8 cellular contexts compared by ENCODE assay signal in genomic region chr12:56220611-56221232, GRCh38. TPM values are rescaled to one million over a fixed set of nuclear protein-coding genes. Genes with fewer than 3 reads are reported as not detected.
DNase-seq lines count a peak whose midpoint lies in the region; ATAC-seq, FAIRE-seq and TF ChIP-seq lines count a peak whose summit lies in the region.

No MANE protein-coding gene starts in this region.

- H3K4me3 ChIP-seq in mammary epithelial cell (replicated peaks in 1 of 3; ENCODE audit: insufficient read depth in 1 of 3, low read depth in 2 of 3, low read length in 3 of 3): peak overlapping the region; percentile 71 to 97 (median 79)
- peak overlapping the region; percentile 80 for H3K4me3 ChIP-seq in lower lobe of right lung
- H3K4me3 ChIP-seq in upper lobe of left lung: peak overlapping the region; percentile 79 to 96 (median 84)

- CTCF ChIA-PET in mammary epithelial cell (lab: Charles Lee; ENCODE audit: low non-redundant PET): interaction anchor here (0.6 to 2.0 kb wide), 2 partner anchors 14 to 140 kb away, joined by 5 to 16 read pairs; no protein-coding TSS in a partner anchor

- peak overlapping the region; percentile 72 for H3K9ac ChIP-seq in mammary epithelial cell (ENCODE audit: insufficient read depth, low read length)

- H3K9me3 ChIP-seq in mammary epithelial cell (replicated peaks; ENCODE audit: insufficient read depth, low read length): no peaks in the 10 kb centered on the region
- no peaks in the 10 kb centered on the region for H3K9me3 ChIP-seq in lower lobe of right lung
- no peaks in the 10 kb centered on the region for H3K9me3 ChIP-seq in upper lobe of left lung

- TF ChIP-seq CTCF in mammary epithelial cell (conservative IDR thresholded peaks at IDR 0.05 in 1 of 2, IDR thresholded peaks at IDR 0.05 in 1 of 2; ENCODE audit: extremely low read depth in 1 of 2, insufficient read depth in 1 of 2, low read depth in 1 of 2, low read length in 2 of 2): no peak
- no peak for TF ChIP-seq CTCF in lower lobe of right lung (IDR thresholded peaks at IDR 0.05)
- TF ChIP-seq CTCF in upper lobe of left lung (IDR thresholded peaks at IDR 0.05): no peak

- peak overlapping the region; percentile 88 for H2AFZ ChIP-seq in mammary epithelial cell (ENCODE audit: low read depth, low read length)

- dilution Hi-C loops in mammary epithelial cell (cut with HindIII; ENCODE audit: low sequenced_read_pairs): loop anchor here (5.0 kb wide), 1 partner anchor 103 kb away; the partner anchor contains the start of genes RPL41 and ZC3H10

- TF ChIP-seq EP300 in upper lobe of left lung (IDR thresholded peaks at IDR 0.05): no peak

- TSS peak; percentile 51 for BruUV-seq in mammary epithelial cell (replicated peaks; lab: Mats Ljungman, UMichigan)

- 4% methylated on average over 10 of the region's 10 CpGs for WGBS in mammary epithelial cell (ENCODE audit: low coverage, missing lambda C conversion rate)
- 1 to 4% methylated on average over 10 of the region's 10 CpGs for WGBS in upper lobe of left lung, 2 donors

- H3K27ac ChIP-seq in mammary epithelial cell (ENCODE audit: insufficient read depth, low read depth, low read length) (peak overlapping the region; percentile 72), lower lobe of right lung (peak overlapping the region; percentile 96), upper lobe of left lung (peak overlapping the region; percentile 96 to 100 (median 96))

- TF ChIP-seq POLR2A in upper lobe of left lung (IDR thresholded peaks at IDR 0.05) (peak in 2 of 4 donors; percentile 7 to 19), H54 (IDR thresholded peaks at IDR 0.05; ENCODE audit: low read depth, low read length) (no peak)

- H3K4me1 ChIP-seq in mammary epithelial cell (ENCODE audit: insufficient read depth, low read length) (peaks cover 21% of the 10 kb centered on the region), lower lobe of right lung (peaks cover 43% of the 10 kb centered on the region), upper lobe of left lung (peaks cover 39 to 52% (median 42%) of the 10 kb centered on the region in 4 donors)

- DNase-seq in EH (ENCODE audit: low read depth): peak; percentile 81
- peak; percentile 73 for DNase-seq in NAMALWA (ENCODE audit: low spot score)
- peak; percentile 36 for DNase-seq in mammary epithelial cell
- peak; percentile 52 for DNase-seq in lower lobe of right lung
- peak in 1 of 2 donors; percentile 59 for DNase-seq in upper lobe of left lung
- DNase-seq in H54 (ENCODE audit: insufficient read length, low spot score): no peak
- no peak for DNase-seq in left lobe of liver (ENCODE audit: low spot score)

- FAIRE-seq in H54 (lab: Jason Lieb, UNC): no peak

- H3K79me2 ChIP-seq in mammary epithelial cell (ENCODE audit: insufficient read depth, low read length): peaks cover 41% of the 10 kb centered on the region

- H4K20me1 ChIP-seq in mammary epithelial cell (ENCODE audit: insufficient read depth, low read length): no peaks in the 10 kb centered on the region

- in situ Hi-C loops in mammary epithelial cell (cut with MboI; ENCODE audit: low sequenced_read_pairs in 2 of 2): loop anchor here in 1 of 2 donors (25.0 kb wide), 2 partner anchors 242 to 483 kb away; partner anchors contain the start of genes CD63, GDF11, MIP and SPRYD4

- H3K4me2 ChIP-seq in mammary epithelial cell (ENCODE audit: insufficient read depth, low read depth, low read length): peak overlapping the region; percentile 90

- ATAC-seq in lower lobe of right lung (peak; percentile 6 to 20), upper lobe of left lung (ENCODE audit: low FRiP score in 2 of 2) (peak in 1 of 2 donors; percentile 21), HG02642 (IDR thresholded peaks at IDR 0.05; ENCODE audit: poor library complexity, unreplicated experiment) (no peak), left lobe of liver (no peak)

- H3K36me3 ChIP-seq in mammary epithelial cell (ENCODE audit: insufficient read depth, low read length) (no peaks in the 10 kb centered on the region), lower lobe of right lung (peaks cover 17% of the 10 kb centered on the region), upper lobe of left lung (peaks cover 0 to 14% (median 6%) of the 10 kb centered on the region in 4 donors)

- intact Hi-C loops in mammary epithelial cell (cut with micrococcal nuclease) (loop anchor here (10.0 kb wide), 1 partner anchor 176 kb away; the partner anchor contains the start of gene RPS26), lower lobe of right lung (cut with DNase I) (no loop called here)

- H3K27me3 ChIP-seq in mammary epithelial cell (ENCODE audit: insufficient read depth, low read length): no peaks in the 10 kb centered on the region
- no peaks in the 10 kb centered on the region for H3K27me3 ChIP-seq in lower lobe of right lung (ENCODE audit: low read depth)
- H3K27me3 ChIP-seq in upper lobe of left lung: no peaks in the 10 kb centered on the region

RNA-seq across cellular contexts. Expression of gene RNF41, which starts 1.0 kb away (rescaled TPM):
- total RNA-seq in mammary epithelial cell: 100 to 1,000 TPM in 1 of 2 donors, 10 to 100 TPM in 1; 66.8 to 151 TPM
- 51.7 TPM for polyA plus RNA-seq in mammary epithelial cell
- polyA minus RNA-seq in mammary epithelial cell: 115 TPM
- 49.8 TPM for total RNA-seq in lower lobe of right lung
- total RNA-seq in upper lobe of left lung: 10 to 100 TPM; 38.8 to 94.3 (median 62.1) TPM
- total RNA-seq in left lobe of liver: 13.2 TPM

RNA-seq across cellular contexts. Expression of gene NABP2, which starts 3.4 kb away (rescaled TPM):
- total RNA-seq in mammary epithelial cell: 10 to 100 TPM; 18.3 to 37.5 TPM
- 61.2 TPM for polyA plus RNA-seq in mammary epithelial cell
- 25.3 TPM for polyA minus RNA-seq in mammary epithelial cell
- 20.9 TPM for total RNA-seq in lower lobe of right lung
- total RNA-seq in upper lobe of left lung: 10 to 100 TPM in 4 of 6 donors, 1 to 10 TPM in 2; 4.2 to 23.1 (median 17.6) TPM
- 16.0 TPM for total RNA-seq in left lobe of liver

RNA-seq across cellular contexts. Expression of gene SLC39A5, which starts 9.1 kb away (rescaled TPM):
- total RNA-seq in mammary epithelial cell (under 1 TPM in 1 of 2 donors, not detected in 1; 0.45 TPM), lower lobe of right lung (not detected), upper lobe of left lung (1 to 10 TPM in 2 of 6 donors, under 1 TPM in 1, not detected in 3; 0.37 to 1.2 (median 1.1) TPM), left lobe of liver (227 TPM)
- not detected for polyA plus RNA-seq in mammary epithelial cell
- polyA minus RNA-seq in mammary epithelial cell: not detected

RNA-seq across cellular contexts. Expression of gene SMARCC2, which starts 31.4 kb away (rescaled TPM):
- total RNA-seq in mammary epithelial cell (10 to 100 TPM; 28.7 to 61.6 TPM), lower lobe of right lung (115 TPM), upper lobe of left lung (100 to 1,000 TPM in 2 of 6 donors, 10 to 100 TPM in 4; 71.4 to 258 (median 93.9) TPM), left lobe of liver (27.6 TPM)
- 31.7 TPM for polyA plus RNA-seq in mammary epithelial cell
- 88.2 TPM for polyA minus RNA-seq in mammary epithelial cell

RNA-seq across cellular contexts. Expression of gene ANKRD52, which starts 37.5 kb away (rescaled TPM):
- total RNA-seq in mammary epithelial cell: 10 to 100 TPM; 22.8 to 45.2 TPM
- polyA plus RNA-seq in mammary epithelial cell: 18.0 TPM
- 141 TPM for polyA minus RNA-seq in mammary epithelial cell
- 27.8 TPM for total RNA-seq in lower lobe of right lung
- total RNA-seq in upper lobe of left lung: 10 to 100 TPM; 17.6 to 48.2 (median 28.8) TPM
- 12.9 TPM for total RNA-seq in left lobe of liver

Comparison
In these comparisons a context has a peak if more than half of its experiments do, and no peak if none do; other contexts are left out.
1. DNase-seq: peak in EH (single experiment), NAMALWA (single experiment), mammary epithelial cell (single experiment) and lower lobe of right lung (single experiment); none in H54 (single experiment) and left lobe of liver (single experiment).
2. ATAC-seq: peak in lower lobe of right lung (2 of 2); none in HG02642 (single experiment) and left lobe of liver (single experiment).
3. RNA of gene SLC39A5, which starts 9.1 kb away (total RNA-seq): 227 TPM in left lobe of liver (single experiment); 0.45 TPM in mammary epithelial cell, 0.37 to 1.2 TPM in upper lobe of left lung and not detected in lower lobe of right lung (single experiment); every median in the first group is over 100 times any median in the second.
4. Peak in every context shown above with its lines, with median percentiles within 50 percentile points of each other: H3K27ac ChIP-seq and H3K4me3 ChIP-seq.